Comparison of ENCODE assay signal across 11 cellular contexts in the genomic region with DNA sequence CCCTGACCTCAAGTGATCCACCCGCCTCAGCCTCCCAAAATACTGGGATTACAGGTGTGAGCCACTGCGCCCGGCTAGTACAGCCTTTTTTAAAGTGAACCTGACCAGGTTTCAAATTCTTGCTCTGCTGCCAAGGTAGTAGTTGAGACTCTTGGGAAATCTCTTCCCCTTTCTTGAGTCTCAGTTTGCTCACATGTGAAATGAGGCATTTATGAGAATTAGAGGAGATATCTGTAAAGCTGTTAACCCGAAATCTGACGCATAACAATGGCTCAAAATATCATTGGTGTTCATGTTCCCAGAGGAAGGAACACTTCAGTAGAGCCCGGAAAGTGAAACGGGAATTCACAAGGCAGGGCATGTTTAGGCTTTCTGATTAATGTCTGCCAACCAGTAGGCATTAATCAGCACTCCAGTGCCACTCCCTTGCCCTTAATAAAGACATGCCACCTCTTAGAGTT. TPM values are rescaled to one million over a fixed set of nuclear protein-coding genes. Genes with fewer than 3 reads are reported as not detected.
DNase-seq lines count a peak whose midpoint lies in the region; ATAC-seq and TF ChIP-seq lines count a peak whose summit lies in the region.
"Had no signal": no experiment of that assay in that cellular context is flagged by ENCODE, and none has a peak within 500 bp of the region (broad histone marks: within the 10 kb centered on the region; RNA-seq: fewer than 3 reads in every experiment).

No MANE protein-coding gene starts in this region.

- peak; percentile 35 for ATAC-seq in Right ventricle myocardium superior (ENCODE audit: poor library complexity)
- no peak for ATAC-seq in activated CD8-positive, alpha-beta T cell treated with anti-CD3 and anti-CD28 coated beads for 36 hours
- ATAC-seq in left lung = peak; percentile 26
- no peak for ATAC-seq in HG02884 (IDR thresholded peaks at IDR 0.05; ENCODE audit: unreplicated experiment)

- intact Hi-C loops in Right ventricle myocardium superior (cut with DNase I) (no loop called here), cardiac septum (cut with DNase I) (no loop called here), left lung (cut with DNase I) (no loop called here), vagina (cut with DNase I) (no loop called here)
- intact Hi-C loops in activated CD8-positive, alpha-beta T cell treated with anti-CD3 and anti-CD28 coated beads for 36 hours (cut with micrococcal nuclease) = no loop called here

- H3K4me3 Mint-ChIP-seq in activated CD8-positive, alpha-beta T cell treated with anti-CD3 and anti-CD28 coated beads for 36 hours = peak overlapping the region; percentile 43

- no peaks in the 10 kb centered on the region for H3K27me3 Mint-ChIP-seq in activated CD8-positive, alpha-beta T cell treated with anti-CD3 and anti-CD28 coated beads for 36 hours

- in situ Hi-C loops in G401 (cut with HindIII; ENCODE audit: low sequenced_read_pairs) = no loop called here
- in situ Hi-C loops in brain microvascular endothelial cell (cut with HindIII; ENCODE audit: low pct_ligation_motif_present, low sequenced_read_pairs) = no loop called here

- H3K27ac Mint-ChIP-seq in activated CD8-positive, alpha-beta T cell treated with anti-CD3 and anti-CD28 coated beads for 36 hours = peak overlapping the region; percentile 28

- TF ChIP-seq CTCF in activated CD8-positive, alpha-beta T cell treated with anti-CD3 and anti-CD28 coated beads for 36 hours (IDR thresholded peaks at IDR 0.05) = no peak
- TF ChIP-seq CTCF in left lung (IDR thresholded peaks at IDR 0.05) = no peak
- TF ChIP-seq CTCF in vagina (IDR thresholded peaks at IDR 0.05) = no peak
- no peak for TF ChIP-seq CTCF in brain microvascular endothelial cell (IDR thresholded peaks at IDR 0.05; ENCODE audit: low read depth, low read length, missing control alignments)

- POLR2A ChIA-PET in activated CD8-positive, alpha-beta T cell treated with anti-CD3 and anti-CD28 coated beads for 36 hours (lab: Charles Lee) = interaction anchor here (1.8 kb wide), 1 partner anchor 10 kb away, joined by 7 read pairs; a partner anchor contains a TSS

- DNase-seq in Right ventricle myocardium superior = no peak
- no peak for DNase-seq in cardiac septum (ENCODE audit: low spot score)
- DNase-seq in activated CD8-positive, alpha-beta T cell treated with anti-CD3 and anti-CD28 coated beads for 36 hours = no peak
- no peak for DNase-seq in left lung
- DNase-seq in vagina (ENCODE audit: extremely low spot score in 2 of 2) = no peak
- no peak for DNase-seq in G401 (ENCODE audit: low spot score)
- DNase-seq in brain microvascular endothelial cell = no peak
- DNase-seq: amygdala, hippocampal formation had no signal

- H3K4me1 ChIP-seq in left lung (peaks cover 30 to 59% of the 10 kb centered on the region in 2 donors), vagina (peaks cover 48% of the 10 kb centered on the region)

- peaks cover 38% of the 10 kb centered on the region for H3K4me1 Mint-ChIP-seq in activated CD8-positive, alpha-beta T cell treated with anti-CD3 and anti-CD28 coated beads for 36 hours (ENCODE audit: low read depth)

- CTCF ChIA-PET in activated CD8-positive, alpha-beta T cell treated with anti-CD3 and anti-CD28 coated beads for 36 hours (lab: Charles Lee) = interaction anchor here (3.5 to 4.2 kb wide), 2 partner anchors 10 to 91 kb away, joined by 24 to 25 read pairs; a partner anchor contains a TSS

- H3K27me3 ChIP-seq in left lung (no peaks in the 10 kb centered on the region), vagina (no peaks in the 10 kb centered on the region), brain microvascular endothelial cell (replicated peaks) (no peaks in the 10 kb centered on the region)

- H3K9me3 Mint-ChIP-seq in activated CD8-positive, alpha-beta T cell treated with anti-CD3 and anti-CD28 coated beads for 36 hours = no peaks in the 10 kb centered on the region

- H3K36me3 ChIP-seq in left lung (peaks cover 0 to 28% of the 10 kb centered on the region in 2 donors), vagina (peaks cover 0 to 22% of the 10 kb centered on the region in 2 donors), brain microvascular endothelial cell (replicated peaks) (peaks cover 30% of the 10 kb centered on the region)

- no peak for TF ChIP-seq POLR2A in vagina (IDR thresholded peaks at IDR 0.05)

- peaks cover 46% of the 10 kb centered on the region for H3K36me3 Mint-ChIP-seq in activated CD8-positive, alpha-beta T cell treated with anti-CD3 and anti-CD28 coated beads for 36 hours (ENCODE audit: low read depth)

- H3K9me3 ChIP-seq in left lung (no peaks in the 10 kb centered on the region), vagina (no peaks in the 10 kb centered on the region)

- peak overlapping the region in 1 of 2 donors; percentile 82 for H3K4me3 ChIP-seq in left lung
- no peak overlapping the region for H3K4me3 ChIP-seq in vagina
- H3K4me3 ChIP-seq in brain microvascular endothelial cell (ENCODE audit: low read depth, low read length) = no peak overlapping the region

- H3K27ac ChIP-seq in left lung (peak overlapping the region; percentile 86), vagina (peak overlapping the region; percentile 84), brain microvascular endothelial cell (no peak overlapping the region)

RNA-seq across cellular contexts. Expression of a gene that starts 1.5 kb away (rescaled TPM):
- total RNA-seq in Right ventricle myocardium superior = 37.8 TPM
- total RNA-seq in cardiac septum = 53.8 TPM
- 10 to 100 TPM; 72.7 to 73.9 TPM for total RNA-seq in activated CD8-positive, alpha-beta T cell treated with anti-CD3 and anti-CD28 coated beads for 36 hours
- 10 to 100 TPM; 51.5 to 53.6 TPM for total RNA-seq in left lung
- total RNA-seq in vagina = 28.5 TPM
- 29.4 and 46.0 TPM in 2 replicates for total RNA-seq in G401 (2014; rRNA removed; shearing (Covaris generic))

RNA-seq across cellular contexts. Expression of a gene that starts 1.6 kb away (rescaled TPM):
- total RNA-seq in Right ventricle myocardium superior (621 TPM), cardiac septum (610 TPM), left lung (1,000 to 10,000 TPM in 1 of 2 donors, 100 to 1,000 TPM in 1; 986 to 1,164 TPM), vagina (1,925 TPM)
- 1,000 to 10,000 TPM; 2,301 to 2,341 TPM for total RNA-seq in activated CD8-positive, alpha-beta T cell treated with anti-CD3 and anti-CD28 coated beads for 36 hours
- total RNA-seq in G401 (2014; rRNA removed; shearing (Covaris generic)) = 2,015 and 3,321 TPM in 2 replicates

RNA-seq across cellular contexts. Expression of a gene that starts 10.1 kb away (rescaled TPM):
- total RNA-seq in Right ventricle myocardium superior (not detected), cardiac septum (not detected), left lung (1 to 10 TPM in 1 of 2 donors, not detected in 1; 3.6 TPM), vagina (not detected)
- total RNA-seq in activated CD8-positive, alpha-beta T cell treated with anti-CD3 and anti-CD28 coated beads for 36 hours = not detected
- total RNA-seq in G401 (2014; rRNA removed; shearing (Covaris generic)) = 0.62 TPM in 1 of 2 replicates, not detected in the other
- total RNA-seq: SK-MEL-5 had no signal

Comparison
In these comparisons a context has a peak if more than half of its experiments do, and no peak if none do; other contexts are left out.
1. ATAC-seq: peak in Right ventricle myocardium superior (single experiment) and left lung (single experiment); none in activated CD8-positive, alpha-beta T cell treated with anti-CD3 and anti-CD28 coated beads for 36 hours (single experiment) and HG02884 (single experiment).